ENCODE assay signal across 26 cellular contexts in genomic region chr18:48057018-48057417, GRCh38.
DNase-seq lines count a peak whose midpoint lies in the region; ATAC-seq, FAIRE-seq and TF ChIP-seq lines count a peak whose summit lies in the region.
"Had no signal": no experiment of that assay in that cellular context is flagged by ENCODE, and none has a peak within 500 bp of the region (broad histone marks: within the 10 kb centered on the region; RNA-seq: fewer than 3 reads in every experiment).

No MANE protein-coding gene starts in this region.

- no peak overlapping the region for H4K91ac ChIP-seq in IMR-90 (ENCODE audit: insufficient read depth, low read depth, low read length)

- no peak overlapping the region for H3K23ac ChIP-seq in IMR-90 (ENCODE audit: low read depth, low read length)

- no peak overlapping the region for H2AK9ac ChIP-seq in IMR-90 (replicated peaks; ENCODE audit: low read depth, low read length, poor library complexity)

- no peak overlapping the region for H3K56ac ChIP-seq in IMR-90 (ENCODE audit: extremely low read depth, insufficient read depth, low read length)

- peak overlapping the region in 2 of 3 experiments; percentile 32 to 58 for H3K27ac Mint-ChIP-seq in nephron
- H3K27ac Mint-ChIP-seq: B cell; CD4-positive, alpha-beta T cell; CD8-positive, alpha-beta T cell had no signal

- FAIRE-seq in HepG2 (lab: Jason Lieb, UNC) = no peak
- FAIRE-seq: A549, GM12878, GM12892, GM18507 had no signal

- H3K36me3 Mint-ChIP-seq in nephron (ENCODE audit: low read depth) = no peaks in the 10 kb centered on the region
- H3K36me3 Mint-ChIP-seq: CD8-positive, alpha-beta T cell had no signal

- H3K4me2 ChIP-seq in HepG2 (ENCODE audit: low read depth, low read length) = no peak overlapping the region
- no peak overlapping the region for H3K4me2 ChIP-seq in IMR-90 (ENCODE audit: low read depth, low read length)
- H3K4me2 ChIP-seq: A549; BLaER1 treated with 17β-estradiol and CSF1 and Interleukin-3, amounts not matched to agents 10 nM and 100 nM had no signal

- H3K4me1 ChIP-seq in HepG2 (ENCODE audit: insufficient read depth, low read length) = peaks cover 26% of the 10 kb centered on the region
- H3K4me1 ChIP-seq in right lobe of liver = no peaks in the 10 kb centered on the region
- no peaks in the 10 kb centered on the region for H3K4me1 ChIP-seq in IMR-90 (ENCODE audit: control insufficient read depth, insufficient read depth, low read length)
- H3K4me1 ChIP-seq: A549; BLaER1 treated with 17β-estradiol and CSF1 and Interleukin-3, amounts not matched to agents 10 nM and 100 nM; Caco-2 had no signal

- H3K4me1 Mint-ChIP-seq in nephron = peaks cover 68% of the 10 kb centered on the region
- H3K4me1 Mint-ChIP-seq: B cell had no signal

- H3K9me3 ChIP-seq in HepG2 (ENCODE audit: low read length) = no peaks in the 10 kb centered on the region
- no peaks in the 10 kb centered on the region for H3K9me3 ChIP-seq in right lobe of liver
- H3K9me3 ChIP-seq in IMR-90 (ENCODE audit: control insufficient read depth, insufficient read depth, low read length) = no peaks in the 10 kb centered on the region
- H3K9me3 ChIP-seq: A549; BLaER1 treated with 17β-estradiol and CSF1 and Interleukin-3, amounts not matched to agents 10 nM and 100 nM; Caco-2 had no signal

- no peaks in the 10 kb centered on the region for H3K36me3 ChIP-seq in HepG2 (replicated peaks in 1 of 2; ENCODE audit: control insufficient read depth in 1 of 2, insufficient read depth in 2 of 2, low read length in 2 of 2)
- no peaks in the 10 kb centered on the region for H3K36me3 ChIP-seq in right lobe of liver
- no peaks in the 10 kb centered on the region for H3K36me3 ChIP-seq in IMR-90 (ENCODE audit: control insufficient read depth, insufficient read depth, low read length)
- H3K36me3 ChIP-seq: BLaER1 treated with 17β-estradiol and CSF1 and Interleukin-3, amounts not matched to agents 10 nM and 100 nM had no signal

- TF ChIP-seq EP300 in HepG2 (IDR thresholded peaks at IDR 0.05; ENCODE audit: low read depth in 2 of 2, low read length in 2 of 2) (no peak), HepG2 (CRISPR knock-in tag; IDR thresholded peaks at IDR 0.05; ENCODE audit: borderline replicate concordance) (no peak)

- H2AK5ac ChIP-seq in IMR-90 (ENCODE audit: low read depth, low read length) = no peak overlapping the region

- TF ChIP-seq RAD21 in HepG2 (CRISPR knock-in tag; IDR thresholded peaks at IDR 0.05) = no peak
- TF ChIP-seq RAD21 in IMR-90 (IDR thresholded peaks at IDR 0.05; ENCODE audit: low read length) = no peak

- H3K9me3 Mint-ChIP-seq in nephron = no peaks in the 10 kb centered on the region
- H3K9me3 Mint-ChIP-seq: CD4-positive, alpha-beta T cell had no signal

- in situ Hi-C loops in HepG2 (cut with HindIII; ENCODE audit: extremely low pct_ligation_motif_present, low pct_unique_long_range_greater_than_20kb) (no loop called here), IMR-90 (cut with MboI; ENCODE audit: low sequenced_read_pairs) (no loop called here)

- H3K9ac ChIP-seq in HepG2 (ENCODE audit: insufficient read depth, low read depth, low read length) (no peak overlapping the region), IMR-90 (ENCODE audit: low read depth, low read length) (no peak overlapping the region)
- H3K9ac ChIP-seq: BLaER1 treated with 17β-estradiol and CSF1 and Interleukin-3, amounts not matched to agents 10 nM and 100 nM had no signal

- TF ChIP-seq CTCF in HepG2 (CRISPR knock-in tag; IDR thresholded peaks at IDR 0.05) (no peak), right lobe of liver (IDR thresholded peaks at IDR 0.05) (no peak), IMR-90 (conservative IDR thresholded peaks at IDR 0.05; ENCODE audit: low read depth, low read length) (no peak), nephron (IDR thresholded peaks at IDR 0.05; ENCODE audit: unreplicated experiment in 3 of 3) (no peak)

- TF ChIP-seq POLR2A in HepG2 (IDR thresholded peaks at IDR 0.05; ENCODE audit: insufficient read depth in 1 of 2, low read depth in 2 of 2, low read length in 2 of 2) (no peak), right lobe of liver (IDR thresholded peaks at IDR 0.05) (no peak), IMR-90 (IDR thresholded peaks at IDR 0.05; ENCODE audit: low read depth, low read length) (no peak)

- no peak overlapping the region for H2BK20ac ChIP-seq in IMR-90 (ENCODE audit: low read depth, low read length)

- no peak for ATAC-seq in HepG2
- no peak for ATAC-seq in right lobe of liver
- no peak for ATAC-seq in IMR-90 (ENCODE audit: low read depth)
- no peak for ATAC-seq in GM19395 (IDR thresholded peaks at IDR 0.05; ENCODE audit: unreplicated experiment)
- ATAC-seq: A549; CD8-positive, alpha-beta T cell; GM12878 had no signal

- peaks cover 7% of the 10 kb centered on the region for H3K27me3 Mint-ChIP-seq in nephron (ENCODE audit: low read depth)

- H3K27ac ChIP-seq in HepG2 (ENCODE audit: extremely low read length, insufficient read depth, low read length) = no peak overlapping the region
- H3K27ac ChIP-seq in right lobe of liver = no peak overlapping the region
- no peak overlapping the region for H3K27ac ChIP-seq in IMR-90 (ENCODE audit: insufficient read depth, low read length)
- H3K27ac ChIP-seq: 22Rv1; A549; BLaER1 treated with 17β-estradiol and CSF1 and Interleukin-3, amounts not matched to agents 10 nM and 100 nM; C4-2B had no signal

- no peaks in the 10 kb centered on the region for H3K79me1 ChIP-seq in IMR-90 (ENCODE audit: low read depth in 1 of 2, low read length in 2 of 2)

- H2AFZ ChIP-seq in HepG2 (ENCODE audit: low read length) = no peak overlapping the region
- H2AFZ ChIP-seq in IMR-90 (replicated peaks; ENCODE audit: low read length, poor library complexity) = no peak overlapping the region

- no peak overlapping the region for H2BK15ac ChIP-seq in IMR-90 (ENCODE audit: low read depth, low read length)

- intact Hi-C loops in HepG2 (cut with micrococcal nuclease; ENCODE audit: unreplicated experiment) (no loop called here), right lobe of liver (cut with DNase I) (no loop called here), IMR-90 (cut with micrococcal nuclease) (no loop called here)

- no TSS peak for BruUV-seq in HepG2 (replicated peaks; lab: Mats Ljungman, UMichigan)
- no TSS peak for BruUV-seq in IMR-90 (replicated peaks; lab: Mats Ljungman, UMichigan)

- H4K20me1 ChIP-seq in HepG2 (ENCODE audit: insufficient read depth, low read length) (no peaks in the 10 kb centered on the region), IMR-90 (ENCODE audit: insufficient read depth, low read length) (no peaks in the 10 kb centered on the region)
- H4K20me1 ChIP-seq: BLaER1 treated with 17β-estradiol and CSF1 and Interleukin-3, amounts not matched to agents 10 nM and 100 nM had no signal

- H3K4ac ChIP-seq in IMR-90 (ENCODE audit: low read depth, low read length) = no peak overlapping the region

- H4K5ac ChIP-seq in IMR-90 (ENCODE audit: low read depth, low read length) = no peak overlapping the region

- no peak overlapping the region for H3K14ac ChIP-seq in IMR-90 (replicated peaks; ENCODE audit: low read depth, low read length)

- H3K4me3 Mint-ChIP-seq in nephron = no peak overlapping the region
- H3K4me3 Mint-ChIP-seq: B cell; CD4-positive, alpha-beta T cell; CD8-positive, alpha-beta T cell had no signal

- no peak overlapping the region for H2BK120ac ChIP-seq in IMR-90 (ENCODE audit: low read depth, low read length)

- no peak overlapping the region for H3K18ac ChIP-seq in IMR-90 (ENCODE audit: low read depth, low read length)

- no peaks in the 10 kb centered on the region for H3K9me1 ChIP-seq in IMR-90 (ENCODE audit: insufficient read depth, low read length)

- H3K4me3 ChIP-seq in HepG2 (replicated peaks in 1 of 3; ENCODE audit: insufficient read depth in 1 of 3, low read depth in 2 of 3, low read length in 3 of 3) (no peak overlapping the region), right lobe of liver (no peak overlapping the region), IMR-90 (ENCODE audit: insufficient read depth, low read depth, low read length) (no peak overlapping the region)
- H3K4me3 ChIP-seq: A549; BLaER1 treated with 17β-estradiol and CSF1 and Interleukin-3, amounts not matched to agents 10 nM and 100 nM; GM12878 had no signal

- no peaks in the 10 kb centered on the region; a peak in 3 of 5 replicates for H3K27me3 ChIP-seq in HepG2 (ENCODE audit: control insufficient read depth in 1 of 2, insufficient read depth in 2 of 2, low read length in 2 of 2)
- H3K27me3 ChIP-seq in right lobe of liver = no peaks in the 10 kb centered on the region
- peaks cover 7% of the 10 kb centered on the region for H3K27me3 ChIP-seq in IMR-90 (ENCODE audit: control insufficient read depth, insufficient read depth, low read length)
- H3K27me3 ChIP-seq: BLaER1 treated with 17β-estradiol and CSF1 and Interleukin-3, amounts not matched to agents 10 nM and 100 nM had no signal

- no peaks in the 10 kb centered on the region for H3K79me2 ChIP-seq in HepG2 (ENCODE audit: insufficient read depth, low read length)

- H4K8ac ChIP-seq in IMR-90 (ENCODE audit: low read depth in 2 of 2, low read length in 2 of 2) = no peak overlapping the region

- POLR2A ChIA-PET in HepG2 (lab: Yijun Ruan, JAX) (no interaction called here), IMR-90 (lab: Charles Lee; ENCODE audit: unreplicated experiment) (no interaction called here)

- dilution Hi-C loops in IMR-90 (cut with HindIII; ENCODE audit: low sequenced_read_pairs, unreplicated experiment) = no loop called here

- CTCF ChIA-PET in HepG2 (lab: Yijun Ruan, JAX; ENCODE audit: low intra/inter-chr PET ratio, low total read pairs) = no interaction called here
- CTCF ChIA-PET in IMR-90 (lab: Yijun Ruan, JAX) = interaction anchor here (1.0 kb wide), 1 partner anchor 8 kb away, joined by 3 read pairs; no protein-coding TSS in a partner anchor

- no peak overlapping the region for H2BK5ac ChIP-seq in IMR-90 (ENCODE audit: low read depth, low read length, poor library complexity, severe bottlenecking)

- DNase-seq in HepG2 (ENCODE audit: low spot score) = no peak
- no peak for DNase-seq in right lobe of liver
- DNase-seq in IMR-90 = no peak
- no peak for DNase-seq in superior temporal gyrus (ENCODE audit: extremely low spot score)
- DNase-seq: AML-193; Caco-2; Calu3; CD4-positive, alpha-beta T cell; CD8-positive, alpha-beta T cell; DMS 273 treated with DMSO at 0.1 percent for 48 hours; DMS153; DMS53; DMS79; DND-41; EL; GDM1 had no signal

TF ChIP-seq in IMR-90, 13 proteins besides CTCF, POLR2A, EP300 and RAD21:
- TF ChIP-seq MAZ (IDR thresholded peaks at IDR 0.05; ENCODE audit: borderline replicate concordance, low read depth, low read length) = no peak
- TF ChIP-seq MAFK (IDR thresholded peaks at IDR 0.05; ENCODE audit: low read depth, low read length) = peak; percentile 30; the same call in 1 of the 2 replicates
